Comparison of ENCODE assay signal across 19 cellular contexts in the genomic region with DNA sequence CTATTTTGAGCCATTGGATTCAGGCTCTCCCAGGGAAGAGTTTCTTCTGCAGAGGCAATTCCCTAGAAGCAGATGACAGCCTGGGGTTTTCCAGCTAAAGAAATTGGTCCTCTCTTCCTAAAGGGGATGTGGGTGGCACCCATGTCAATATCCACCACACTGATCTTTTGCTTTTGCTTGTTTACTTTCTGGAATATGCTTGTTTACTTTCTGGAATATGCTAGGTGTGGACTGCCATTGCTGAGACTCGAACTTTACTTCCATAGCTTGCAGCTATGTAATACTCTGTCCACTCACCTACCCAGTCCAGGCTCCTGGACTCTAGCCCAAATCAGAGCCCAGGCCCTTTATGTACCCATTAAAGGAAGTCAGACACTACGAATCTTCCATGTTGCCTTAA.
DNase-seq lines count a peak whose midpoint lies in the region; ATAC-seq, FAIRE-seq and TF ChIP-seq lines count a peak whose summit lies in the region.
"Had no signal": no experiment of that assay in that cellular context is flagged by ENCODE, and none has a peak within 500 bp of the region (broad histone marks: within the 10 kb centered on the region; RNA-seq: fewer than 3 reads in every experiment).

No MANE protein-coding gene starts in this region.

- H4K12ac ChIP-seq in trophoblast cell (ENCODE audit: low read depth, low read length): no peak overlapping the region

- no TSS peak for BruUV-seq in HepG2 (replicated peaks; lab: Mats Ljungman, UMichigan)

- H3K27me3 ChIP-seq in HepG2 (ENCODE audit: control insufficient read depth in 1 of 2, insufficient read depth in 2 of 2, low read length in 2 of 2) (peaks cover 1 to 22% of the 10 kb centered on the region in 2 experiments; a peak in 3 of 5 replicates), right lobe of liver (no peaks in the 10 kb centered on the region), trophoblast cell (ENCODE audit: insufficient read depth, low read length) (peaks cover 7% of the 10 kb centered on the region), adrenal gland (peaks cover 41% of the 10 kb centered on the region)

- TF ChIP-seq POLR2A in HepG2 (IDR thresholded peaks at IDR 0.05; ENCODE audit: insufficient read depth in 1 of 2, low read depth in 2 of 2, low read length in 2 of 2) (no peak), right lobe of liver (IDR thresholded peaks at IDR 0.05) (no peak), adrenal gland (IDR thresholded peaks at IDR 0.05) (no peak)

- H4K8ac ChIP-seq in trophoblast cell (ENCODE audit: low read depth, low read length): no peak overlapping the region

- H3K9ac ChIP-seq in HepG2 (ENCODE audit: insufficient read depth, low read depth, low read length) (no peak overlapping the region), trophoblast cell (ENCODE audit: low read length) (no peak overlapping the region)

- no peak for ATAC-seq in HepG2
- no peak for ATAC-seq in right lobe of liver
- ATAC-seq in GM21825 (IDR thresholded peaks at IDR 0.05; ENCODE audit: unreplicated experiment): no peak
- ATAC-seq: CD8-positive, alpha-beta T cell had no signal

- no peak overlapping the region for H2BK12ac ChIP-seq in trophoblast cell (ENCODE audit: low read length)

- H3K23ac ChIP-seq in trophoblast cell (ENCODE audit: low read length): peak overlapping the region; percentile 31

- no peak for TF ChIP-seq EP300 in HepG2 (IDR thresholded peaks at IDR 0.05; ENCODE audit: low read depth in 2 of 2, low read length in 2 of 2)
- no peak for TF ChIP-seq EP300 in HepG2 (CRISPR knock-in tag; IDR thresholded peaks at IDR 0.05; ENCODE audit: borderline replicate concordance)

- no peak for TF ChIP-seq RAD21 in HepG2 (CRISPR knock-in tag; IDR thresholded peaks at IDR 0.05)

- H4K91ac ChIP-seq in trophoblast cell (ENCODE audit: low read depth, low read length): no peak overlapping the region

- H3K4me2 ChIP-seq in HepG2 (ENCODE audit: low read depth, low read length) (no peak overlapping the region), trophoblast cell (ENCODE audit: low read length) (no peak overlapping the region)
- H3K4me2 ChIP-seq: A549 had no signal

- no peak overlapping the region for H3K4ac ChIP-seq in trophoblast cell (ENCODE audit: low read depth, low read length)

- CTCF ChIA-PET in HepG2 (lab: Yijun Ruan, JAX; ENCODE audit: low intra/inter-chr PET ratio, low total read pairs): no interaction called here

- no peak overlapping the region for H2BK5ac ChIP-seq in trophoblast cell (ENCODE audit: low read depth, low read length, poor library complexity)

- H2BK120ac ChIP-seq in trophoblast cell (ENCODE audit: insufficient read depth, low read length, poor library complexity): no peak overlapping the region

- no peak for DNase-seq in HepG2 (ENCODE audit: low spot score)
- DNase-seq in right lobe of liver: no peak
- DNase-seq in NCI-H69 (lab: John Stamatoyannopoulos, UW): peak; percentile 8
- DNase-seq in trophoblast cell: no peak
- no peak for DNase-seq in adrenal gland
- DNase-seq: AML-193; Caco-2; Calu3; CD4-positive, alpha-beta T cell; CD8-positive, alpha-beta T cell; DMS79 treated with DMSO at 0.1 percent for 48 hours; GF-D8 had no signal

- no peaks in the 10 kb centered on the region for H4K20me1 ChIP-seq in HepG2 (ENCODE audit: insufficient read depth, low read length)

- no peak overlapping the region for H3K27ac ChIP-seq in HepG2 (ENCODE audit: extremely low read length, insufficient read depth, low read length)
- H3K27ac ChIP-seq in right lobe of liver: no peak overlapping the region
- no peak overlapping the region for H3K27ac ChIP-seq in trophoblast cell (ENCODE audit: low read depth, low read length)
- no peak overlapping the region for H3K27ac ChIP-seq in adrenal gland
- H3K27ac ChIP-seq: 22Rv1, A549, C4-2B had no signal

- in situ Hi-C loops in HepG2 (cut with HindIII; ENCODE audit: extremely low pct_ligation_motif_present, low pct_unique_long_range_greater_than_20kb): no loop called here

- no peak overlapping the region for H2AK5ac ChIP-seq in trophoblast cell (ENCODE audit: low read length)

- H3K4me1 ChIP-seq in HepG2 (ENCODE audit: insufficient read depth, low read length): peaks cover 23% of the 10 kb centered on the region
- H3K4me1 ChIP-seq in right lobe of liver: no peaks in the 10 kb centered on the region
- H3K4me1 ChIP-seq in trophoblast cell (ENCODE audit: control insufficient read depth in 1 of 2, insufficient read depth in 2 of 2, low read length in 2 of 2): peaks cover 0 to 7% of the 10 kb centered on the region in 2 experiments
- peaks cover 4% of the 10 kb centered on the region in 2 donors for H3K4me1 ChIP-seq in adrenal gland (replicated peaks in 1 of 2)
- H3K4me1 ChIP-seq: A549 had no signal

- peaks cover 2% of the 10 kb centered on the region for H3K79me1 ChIP-seq in trophoblast cell (ENCODE audit: low read length)

- 0% methylated on average over 2 of the region's 2 CpGs for WGBS in HepG2 (ENCODE audit: low lambda C conversion rate)
- WGBS in right lobe of liver (ENCODE audit: insufficient coverage, low coverage, low lambda C conversion rate, missing lambda C conversion rate): 62% methylated on average over 2 of the region's 2 CpGs
- WGBS in trophoblast cell (ENCODE audit: extremely low coverage, insufficient coverage, insufficient read length): no CpG with 5 or more reads among the region's 2 CpGs
- WGBS in adrenal gland, 4 donors: 69 to 88% (median 83%) methylated on average over 2 of the region's 2 CpGs

- no peak overlapping the region for H3K18ac ChIP-seq in trophoblast cell (ENCODE audit: low read length)

- H3K79me2 ChIP-seq in HepG2 (ENCODE audit: insufficient read depth, low read length) (no peaks in the 10 kb centered on the region), trophoblast cell (ENCODE audit: control insufficient read depth, insufficient read depth, low read length, poor library complexity) (no peaks in the 10 kb centered on the region)

- H3K36me3 ChIP-seq in HepG2 (replicated peaks in 1 of 2; ENCODE audit: control insufficient read depth in 1 of 2, insufficient read depth in 2 of 2, low read length in 2 of 2) (no peaks in the 10 kb centered on the region), right lobe of liver (no peaks in the 10 kb centered on the region), trophoblast cell (ENCODE audit: control insufficient read depth in 1 of 2, insufficient read depth in 2 of 2, low read length in 2 of 2) (no peaks in the 10 kb centered on the region), adrenal gland (replicated peaks in 1 of 2) (no peaks in the 10 kb centered on the region)

- no peaks in the 10 kb centered on the region for H3K9me3 ChIP-seq in HepG2 (ENCODE audit: low read length)
- no peaks in the 10 kb centered on the region for H3K9me3 ChIP-seq in right lobe of liver
- H3K9me3 ChIP-seq in trophoblast cell (ENCODE audit: insufficient read depth, low read depth, low read length): peaks cover 2% of the 10 kb centered on the region
- no peaks in the 10 kb centered on the region for H3K9me3 ChIP-seq in adrenal gland (replicated peaks in 1 of 3)
- H3K9me3 ChIP-seq: A549, Caco-2 had no signal

- H3K4me3 ChIP-seq in HepG2 (replicated peaks in 1 of 3; ENCODE audit: insufficient read depth in 1 of 3, low read depth in 2 of 3, low read length in 3 of 3) (no peak overlapping the region), right lobe of liver (no peak overlapping the region), trophoblast cell (ENCODE audit: low read depth, low read length) (no peak overlapping the region), adrenal gland (no peak overlapping the region)
- H3K4me3 ChIP-seq: A549 had no signal

- no peak for FAIRE-seq in HepG2 (lab: Jason Lieb, UNC)
- FAIRE-seq: A549, G401.6, GM12891, GM19239 had no signal

- intact Hi-C loops in HepG2 (cut with micrococcal nuclease; ENCODE audit: unreplicated experiment): no loop called here
- intact Hi-C loops in right lobe of liver (cut with DNase I): no loop called here
- intact Hi-C loops in adrenal gland (cut with DNase I): no loop called here

- TF ChIP-seq CTCF in HepG2 (CRISPR knock-in tag; IDR thresholded peaks at IDR 0.05) (no peak), right lobe of liver (IDR thresholded peaks at IDR 0.05) (no peak), adrenal gland (IDR thresholded peaks at IDR 0.05) (no peak)

- H3K14ac ChIP-seq in trophoblast cell (ENCODE audit: low read length): no peak overlapping the region

- no peak overlapping the region for H2AFZ ChIP-seq in HepG2 (ENCODE audit: low read length)
- no peak overlapping the region for H2AFZ ChIP-seq in trophoblast cell (ENCODE audit: insufficient read depth, low read length, poor library complexity)

- POLR2A ChIA-PET in HepG2 (lab: Yijun Ruan, JAX): no interaction called here

TF ChIP-seq in HepG2, 621 proteins besides CTCF, POLR2A, EP300 and RAD21:
- TF ChIP-seq FOXA3 (CRISPR knock-in tag; IDR thresholded peaks at IDR 0.05) (peak; percentile 63), ZNF816 (CRISPR knock-in tag; IDR thresholded peaks at IDR 0.05; ENCODE audit: borderline replicate concordance) (no peak), ZNF343 (CRISPR knock-in tag; IDR thresholded peaks at IDR 0.05) (no peak), FOXA1 (IDR thresholded peaks at IDR 0.05) (no peak), FOXA1 (CRISPR knock-in tag; IDR thresholded peaks at IDR 0.05) (0 out of 2 replicates have a peak, but pooled peaks have one; percentile 28), ZNF790 (CRISPR knock-in tag; IDR thresholded peaks at IDR 0.05; ENCODE audit: borderline replicate concordance) (no peak), ZNF510 (CRISPR knock-in tag; IDR thresholded peaks at IDR 0.05; ENCODE audit: low read depth) (no peak), SRSF4 (IDR thresholded peaks at IDR 0.05; ENCODE audit: low read depth, low read length, poor library complexity, severe bottlenecking) (no peak)
- TF ChIP-seq, protein P1, sequence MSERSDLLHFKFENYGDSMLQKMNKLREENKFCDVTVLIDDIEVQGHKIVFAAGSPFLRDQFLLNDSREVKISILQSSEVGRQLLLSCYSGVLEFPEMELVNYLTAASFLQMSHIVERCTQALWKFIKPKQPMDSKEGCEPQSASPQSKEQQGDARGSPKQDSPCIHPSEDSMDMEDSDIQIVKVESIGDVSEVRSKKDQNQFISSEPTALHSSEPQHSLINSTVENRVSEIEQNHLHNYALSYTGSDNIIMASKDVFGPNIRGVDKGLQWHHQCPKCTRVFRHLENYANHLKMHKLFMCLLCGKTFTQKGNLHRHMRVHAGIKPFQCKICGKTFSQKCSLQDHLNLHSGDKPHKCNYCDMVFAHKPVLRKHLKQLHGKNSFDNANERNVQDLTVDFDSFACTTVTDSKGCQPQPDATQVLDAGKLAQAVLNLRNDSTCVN (CRISPR knock-in tag; IDR thresholded peaks at IDR 0.05; ENCODE audit: borderline replicate concordance): peak; percentile 89
